In genomic region chr20:41309817-41310216, GRCh38 we compare ENCODE assay signal across 16 cellular contexts. TPM values are rescaled to one million over a fixed set of nuclear protein-coding genes. Genes with fewer than 3 reads are reported as not detected.
DNase-seq lines count a peak whose midpoint lies in the region; ATAC-seq, FAIRE-seq and TF ChIP-seq lines count a peak whose summit lies in the region.
"Had no signal": no experiment of that assay in that cellular context is flagged by ENCODE, and none has a peak within 500 bp of the region (broad histone marks: within the 10 kb centered on the region; RNA-seq: fewer than 3 reads in every experiment).

No MANE protein-coding gene starts in this region.

- H2AFZ ChIP-seq in astrocyte (ENCODE audit: low read depth, low read length) = no peak overlapping the region
- H2AFZ ChIP-seq: PC-9 had no signal

- ATAC-seq in Right ventricle myocardium inferior (no peak), upper lobe of left lung (ENCODE audit: low FRiP score in 2 of 2) (peak in 1 of 2 donors; percentile 28), left lobe of liver (no peak), HG03442 (IDR thresholded peaks at IDR 0.05; ENCODE audit: unreplicated experiment) (no peak)
- ATAC-seq: pancreas; stimulated activated naive CD8-positive, alpha-beta T cell treated with anti-CD3 and anti-CD28 coated beads, Interleukin-15, amount 100 ng/mL, for 72 hours had no signal

- no peak for TF ChIP-seq EP300 in upper lobe of left lung (IDR thresholded peaks at IDR 0.05)

- H3K36me3 ChIP-seq in left ventricle myocardium inferior = no peaks in the 10 kb centered on the region
- peaks cover 7% of the 10 kb centered on the region for H3K36me3 ChIP-seq in astrocyte (ENCODE audit: insufficient read depth, low read length)
- no peaks in the 10 kb centered on the region for H3K36me3 ChIP-seq in upper lobe of left lung
- H3K36me3 ChIP-seq: cardiac muscle cell, pancreas had no signal

- no peak for DNase-seq in left ventricle myocardium inferior
- DNase-seq in Right ventricle myocardium inferior (ENCODE audit: missing footprints) = no peak
- peak; percentile 94 for DNase-seq in astrocyte (ENCODE audit: low read depth)
- DNase-seq in glomerular visceral epithelial cell (ENCODE audit: extremely low spot score) = peak; percentile 82
- no peak for DNase-seq in upper lobe of left lung
- no peak for DNase-seq in left lobe of liver (ENCODE audit: low spot score)
- DNase-seq in nucleus accumbens (lab: John Stamatoyannopoulos, UW) = no peak
- DNase-seq: foreskin melanocyte; NCI-H2171; pancreas; PC-9; stimulated activated CD4-positive, alpha-beta T cell treated with anti-CD3 and anti-CD28 coated beads, Interleukin-4, amount 100 ng/mL, for 1 hour; stimulated activated naive CD8-positive, alpha-beta T cell treated with anti-CD3 and anti-CD28 coated beads, Interleukin-15, amount 100 ng/mL, for 72 hours had no signal

- H3K9me3 Mint-ChIP-seq in astrocyte (ENCODE audit: unreplicated experiment) = no peaks in the 10 kb centered on the region
- H3K9me3 Mint-ChIP-seq: stimulated activated naive CD8-positive, alpha-beta T cell treated with anti-CD3 and anti-CD28 coated beads, Interleukin-15, amount 100 ng/mL, for 72 hours had no signal

- H3K9me3 ChIP-seq in left ventricle myocardium inferior (replicated peaks) = no peaks in the 10 kb centered on the region
- H3K9me3 ChIP-seq in astrocyte (ENCODE audit: insufficient read depth, low read depth, low read length) = no peaks in the 10 kb centered on the region
- H3K9me3 ChIP-seq in upper lobe of left lung = no peaks in the 10 kb centered on the region
- H3K9me3 ChIP-seq: pancreas had no signal

- peak overlapping the region; percentile 43 for H3K27ac Mint-ChIP-seq in astrocyte (ENCODE audit: unreplicated experiment)

- peak overlapping the region; percentile 51 for H3K9ac ChIP-seq in astrocyte (ENCODE audit: low read length)

- H3K4me1 ChIP-seq in left ventricle myocardium inferior = peaks cover 73% of the 10 kb centered on the region
- peaks cover 28% of the 10 kb centered on the region for H3K4me1 ChIP-seq in astrocyte (ENCODE audit: insufficient read depth, low read length)
- peaks cover 14 to 27% (median 18%) of the 10 kb centered on the region in 4 donors for H3K4me1 ChIP-seq in upper lobe of left lung

- H3K4me3 ChIP-seq in left ventricle myocardium inferior = no peak overlapping the region
- peak overlapping the region; percentile 6 for H3K4me3 ChIP-seq in astrocyte (ENCODE audit: insufficient read depth, low read depth, low read length)
- no peak overlapping the region for H3K4me3 ChIP-seq in upper lobe of left lung
- H3K4me3 ChIP-seq: cardiac muscle cell, pancreas, PC-9 had no signal

- H3K4me1 Mint-ChIP-seq in astrocyte (ENCODE audit: low read depth, unreplicated experiment) = peaks cover 36% of the 10 kb centered on the region

- TF ChIP-seq CTCF in left ventricle myocardium inferior (IDR thresholded peaks at IDR 0.05; ENCODE audit: borderline replicate concordance) = no peak
- no peak for TF ChIP-seq CTCF in astrocyte (IDR thresholded peaks at IDR 0.05; ENCODE audit: insufficient read depth, low read depth, low read length)
- no peak for TF ChIP-seq CTCF in upper lobe of left lung (IDR thresholded peaks at IDR 0.05)

- TF ChIP-seq POLR2A in upper lobe of left lung (IDR thresholded peaks at IDR 0.05) = no peak

- WGBS in upper lobe of left lung, 2 donors = 68 to 72% methylated on average over 2 of the region's 2 CpGs

- peak overlapping the region; percentile 65 for H3K4me2 ChIP-seq in astrocyte (ENCODE audit: low read length)

- H3K27me3 Mint-ChIP-seq in astrocyte (ENCODE audit: low read depth, unreplicated experiment) = no peaks in the 10 kb centered on the region
- H3K27me3 Mint-ChIP-seq: stimulated activated naive CD8-positive, alpha-beta T cell treated with anti-CD3 and anti-CD28 coated beads, Interleukin-15, amount 100 ng/mL, for 72 hours had no signal

- H3K27ac ChIP-seq in left ventricle myocardium inferior (replicated peaks) (peak overlapping the region; percentile 69), astrocyte (ENCODE audit: low read depth, low read length) (peak overlapping the region; percentile 75), upper lobe of left lung (peak overlapping the region in 3 of 4 donors; percentile 43 to 67 (median 63))
- H3K27ac ChIP-seq: cardiac muscle cell had no signal

- peaks cover 23% of the 10 kb centered on the region for H4K20me1 ChIP-seq in astrocyte (ENCODE audit: insufficient read depth, low read length)

- no peaks in the 10 kb centered on the region for H3K36me3 Mint-ChIP-seq in astrocyte (ENCODE audit: low read depth, unreplicated experiment)

- peaks cover 83% of the 10 kb centered on the region for H3K79me2 ChIP-seq in astrocyte (ENCODE audit: insufficient read depth, low read length)

- no peaks in the 10 kb centered on the region for H3K27me3 ChIP-seq in left ventricle myocardium inferior (ENCODE audit: low read depth)
- no peaks in the 10 kb centered on the region for H3K27me3 ChIP-seq in astrocyte (ENCODE audit: insufficient read depth, low read length)
- no peaks in the 10 kb centered on the region for H3K27me3 ChIP-seq in upper lobe of left lung
- H3K27me3 ChIP-seq: cardiac muscle cell, pancreas had no signal

- FAIRE-seq in astrocyte (lab: Jason Lieb, UNC) = no peak
- FAIRE-seq: pancreas, TTC549 had no signal

- intact Hi-C loops in left ventricle myocardium inferior (cut with micrococcal nuclease) (no loop called here), Right ventricle myocardium inferior (cut with DNase I) (no loop called here)

- no peak overlapping the region for H3K4me3 Mint-ChIP-seq in astrocyte (ENCODE audit: unreplicated experiment)
- H3K4me3 Mint-ChIP-seq: stimulated activated naive CD8-positive, alpha-beta T cell treated with anti-CD3 and anti-CD28 coated beads, Interleukin-15, amount 100 ng/mL, for 72 hours had no signal

RNA-seq across cellular contexts. Expression of gene ZHX3, which starts 7.7 kb away (rescaled TPM):
- total RNA-seq in left ventricle myocardium inferior (34.6 TPM), Right ventricle myocardium inferior (34.5 TPM), astrocyte (32.7 and 41.6 TPM in 2 replicates), upper lobe of left lung (10 to 100 TPM; 30.4 to 57.5 (median 44.9) TPM), left lobe of liver (51.4 TPM)

RNA-seq across cellular contexts. Expression of gene LPIN3, which starts 30.8 kb away (rescaled TPM):
- total RNA-seq in left ventricle myocardium inferior (19.9 TPM), Right ventricle myocardium inferior (18.1 TPM), astrocyte (18.0 and 19.6 TPM in 2 replicates), upper lobe of left lung (10 to 100 TPM in 5 of 6 donors, 1 to 10 TPM in 1; 9.4 to 78.6 (median 14.2) TPM), left lobe of liver (32.2 TPM)

RNA-seq across cellular contexts. Expression of gene EMILIN3, which starts 56.8 kb away (rescaled TPM):
- total RNA-seq in left ventricle myocardium inferior (4.2 TPM), Right ventricle myocardium inferior (6.6 TPM), astrocyte (0.20 TPM in 1 of 2 replicates, not detected in the other), upper lobe of left lung (under 1 TPM in 4 of 6 donors, not detected in 2; 0.06 to 0.61 (median 0.16) TPM), left lobe of liver (0.30 TPM)
- total RNA-seq: PC-9 had no signal

Comparison
In these comparisons a context has a peak if more than half of its experiments do, and no peak if none do; other contexts are left out.
1. DNase-seq: peak in astrocyte (single experiment) and glomerular visceral epithelial cell (single experiment); none in left ventricle myocardium inferior (single experiment), Right ventricle myocardium inferior (single experiment), upper lobe of left lung (0 of 2), left lobe of liver (single experiment) and nucleus accumbens (0 of 56).
2. Peak in every context shown above with its lines, with median percentiles within 50 percentile points of each other: H3K27ac ChIP-seq.